ENCODE assay signal across 1 cellular context in the genomic region with DNA sequence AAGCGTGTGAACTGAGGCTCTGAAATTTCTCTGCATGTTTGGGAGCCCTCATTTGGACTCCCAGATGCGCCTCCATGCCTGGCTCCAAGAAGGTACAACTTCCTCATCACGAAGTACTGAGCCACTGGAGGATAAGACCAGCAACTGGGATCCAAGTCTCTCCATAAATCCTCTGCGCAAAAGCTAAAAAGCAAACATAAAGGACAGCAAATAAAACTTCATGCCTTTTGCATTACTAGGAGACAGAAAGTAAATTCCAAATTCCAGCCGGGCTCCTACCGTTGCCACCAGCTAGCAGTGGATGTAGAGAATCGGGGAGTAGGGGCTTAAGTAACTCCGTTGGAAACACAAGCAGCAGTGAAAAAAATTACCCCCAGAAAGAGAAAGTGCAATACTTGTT.
TF ChIP-seq lines count a peak whose summit lies in the region.

No MANE protein-coding gene starts in this region.

TF ChIP-seq in HepG2, 621 proteins besides CTCF, POLR2A, EP300 and RAD21 (continued from another document):
- TF ChIP-seq, protein P1, sequence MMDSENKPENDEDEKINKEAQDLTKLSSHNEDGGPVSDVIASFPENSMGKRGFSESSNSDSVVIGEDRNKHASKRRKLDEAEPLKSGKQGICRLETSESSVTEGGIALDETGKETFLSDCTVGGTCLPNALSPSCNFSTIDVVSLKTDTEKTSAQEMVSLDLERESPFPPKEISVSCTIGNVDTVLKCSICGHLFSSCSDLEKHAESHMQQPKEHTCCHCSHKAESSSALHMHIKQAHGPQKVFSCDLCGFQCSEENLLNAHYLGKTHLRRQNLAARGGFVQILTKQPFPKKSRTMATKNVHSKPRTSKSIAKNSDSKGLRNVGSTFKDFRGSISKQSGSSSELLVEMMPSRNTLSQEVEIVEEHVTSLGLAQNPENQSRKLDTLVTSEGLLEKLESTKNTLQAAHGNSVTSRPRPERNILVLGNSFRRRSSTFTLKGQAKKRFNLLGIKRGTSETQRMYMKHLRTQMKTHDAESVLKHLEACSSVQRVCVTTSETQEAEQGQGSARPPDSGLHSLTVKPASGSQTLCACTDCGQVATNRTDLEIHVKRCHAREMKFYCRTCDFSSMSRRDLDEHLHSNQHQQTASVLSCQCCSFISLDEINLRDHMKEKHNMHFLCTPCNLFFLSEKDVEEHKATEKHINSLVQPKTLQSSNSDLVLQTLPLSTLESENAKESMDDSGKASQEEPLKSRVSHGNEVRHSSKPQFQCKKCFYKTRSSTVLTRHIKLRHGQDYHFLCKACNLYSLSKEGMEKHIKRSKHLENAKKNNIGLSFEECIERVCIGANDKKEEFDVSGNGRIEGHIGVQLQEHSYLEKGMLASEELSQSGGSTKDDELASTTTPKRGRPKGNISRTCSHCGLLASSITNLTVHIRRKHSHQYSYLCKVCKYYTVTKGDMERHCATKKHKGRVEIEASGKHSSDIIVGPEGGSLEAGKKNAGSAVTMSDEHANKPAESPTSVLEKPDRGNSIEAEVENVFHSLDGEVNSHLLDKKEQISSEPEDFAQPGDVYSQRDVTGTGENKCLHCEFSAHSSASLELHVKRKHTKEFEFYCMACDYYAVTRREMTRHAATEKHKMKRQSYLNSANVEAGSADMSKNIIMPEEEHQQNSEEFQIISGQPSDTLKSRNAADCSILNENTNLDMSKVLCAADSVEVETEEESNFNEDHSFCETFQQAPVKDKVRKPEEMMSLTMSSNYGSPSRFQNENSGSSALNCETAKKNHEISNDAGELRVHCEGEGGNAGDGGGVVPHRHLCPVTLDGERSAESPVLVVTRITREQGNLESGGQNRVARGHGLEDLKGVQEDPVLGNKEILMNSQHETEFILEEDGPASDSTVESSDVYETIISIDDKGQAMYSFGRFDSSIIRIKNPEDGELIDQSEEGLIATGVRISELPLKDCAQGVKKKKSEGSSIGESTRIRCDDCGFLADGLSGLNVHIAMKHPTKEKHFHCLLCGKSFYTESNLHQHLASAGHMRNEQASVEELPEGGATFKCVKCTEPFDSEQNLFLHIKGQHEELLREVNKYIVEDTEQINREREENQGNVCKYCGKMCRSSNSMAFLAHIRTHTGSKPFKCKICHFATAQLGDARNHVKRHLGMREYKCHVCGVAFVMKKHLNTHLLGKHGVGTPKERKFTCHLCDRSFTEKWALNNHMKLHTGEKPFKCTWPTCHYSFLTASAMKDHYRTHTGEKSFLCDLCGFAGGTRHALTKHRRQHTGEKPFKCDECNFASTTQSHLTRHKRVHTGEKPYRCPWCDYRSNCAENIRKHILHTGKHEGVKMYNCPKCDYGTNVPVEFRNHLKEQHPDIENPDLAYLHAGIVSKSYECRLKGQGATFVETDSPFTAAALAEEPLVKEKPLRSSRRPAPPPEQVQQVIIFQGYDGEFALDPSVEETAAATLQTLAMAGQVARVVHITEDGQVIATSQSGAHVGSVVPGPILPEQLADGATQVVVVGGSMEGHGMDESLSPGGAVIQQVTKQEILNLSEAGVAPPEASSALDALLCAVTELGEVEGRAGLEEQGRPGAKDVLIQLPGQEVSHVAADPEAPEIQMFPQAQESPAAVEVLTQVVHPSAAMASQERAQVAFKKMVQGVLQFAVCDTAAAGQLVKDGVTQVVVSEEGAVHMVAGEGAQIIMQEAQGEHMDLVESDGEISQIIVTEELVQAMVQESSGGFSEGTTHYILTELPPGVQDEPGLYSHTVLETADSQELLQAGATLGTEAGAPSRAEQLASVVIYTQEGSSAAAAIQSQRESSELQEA (CRISPR knock-in tag; IDR thresholded peaks at IDR 0.05; ENCODE audit: not compliant biosample characterization) = no peak
- TF ChIP-seq HDAC2 (CRISPR knock-in tag; IDR thresholded peaks at IDR 0.05) = no peak
- no peak for TF ChIP-seq NFE2 (CRISPR knock-in tag; IDR thresholded peaks at IDR 0.05)
- TF ChIP-seq ZNF260 (CRISPR knock-in tag; IDR thresholded peaks at IDR 0.05; ENCODE audit: borderline replicate concordance, low read depth) = no peak
- TF ChIP-seq, protein P2, sequence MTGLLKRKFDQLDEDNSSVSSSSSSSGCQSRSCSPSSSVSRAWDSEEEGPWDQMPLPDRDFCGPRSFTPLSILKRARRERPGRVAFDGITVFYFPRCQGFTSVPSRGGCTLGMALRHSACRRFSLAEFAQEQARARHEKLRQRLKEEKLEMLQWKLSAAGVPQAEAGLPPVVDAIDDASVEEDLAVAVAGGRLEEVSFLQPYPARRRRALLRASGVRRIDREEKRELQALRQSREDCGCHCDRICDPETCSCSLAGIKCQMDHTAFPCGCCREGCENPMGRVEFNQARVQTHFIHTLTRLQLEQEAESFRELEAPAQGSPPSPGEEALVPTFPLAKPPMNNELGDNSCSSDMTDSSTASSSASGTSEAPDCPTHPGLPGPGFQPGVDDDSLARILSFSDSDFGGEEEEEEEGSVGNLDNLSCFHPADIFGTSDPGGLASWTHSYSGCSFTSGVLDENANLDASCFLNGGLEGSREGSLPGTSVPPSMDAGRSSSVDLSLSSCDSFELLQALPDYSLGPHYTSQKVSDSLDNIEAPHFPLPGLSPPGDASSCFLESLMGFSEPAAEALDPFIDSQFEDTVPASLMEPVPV (CRISPR knock-in tag; IDR thresholded peaks at IDR 0.05) = no peak
- no peak for TF ChIP-seq RFXANK (CRISPR knock-in tag; IDR thresholded peaks at IDR 0.05)
- TF ChIP-seq MZF1 (CRISPR knock-in tag; IDR thresholded peaks at IDR 0.05; ENCODE audit: borderline replicate concordance) = no peak
- TF ChIP-seq KDM1A (CRISPR knock-in tag; IDR thresholded peaks at IDR 0.05) = no peak
- TF ChIP-seq RBFOX2 (IDR thresholded peaks at IDR 0.05; ENCODE audit: low read depth, low read length) = no peak
- TF ChIP-seq ZNF891 (CRISPR knock-in tag; IDR thresholded peaks at IDR 0.05) = no peak
- TF ChIP-seq, protein P3, sequence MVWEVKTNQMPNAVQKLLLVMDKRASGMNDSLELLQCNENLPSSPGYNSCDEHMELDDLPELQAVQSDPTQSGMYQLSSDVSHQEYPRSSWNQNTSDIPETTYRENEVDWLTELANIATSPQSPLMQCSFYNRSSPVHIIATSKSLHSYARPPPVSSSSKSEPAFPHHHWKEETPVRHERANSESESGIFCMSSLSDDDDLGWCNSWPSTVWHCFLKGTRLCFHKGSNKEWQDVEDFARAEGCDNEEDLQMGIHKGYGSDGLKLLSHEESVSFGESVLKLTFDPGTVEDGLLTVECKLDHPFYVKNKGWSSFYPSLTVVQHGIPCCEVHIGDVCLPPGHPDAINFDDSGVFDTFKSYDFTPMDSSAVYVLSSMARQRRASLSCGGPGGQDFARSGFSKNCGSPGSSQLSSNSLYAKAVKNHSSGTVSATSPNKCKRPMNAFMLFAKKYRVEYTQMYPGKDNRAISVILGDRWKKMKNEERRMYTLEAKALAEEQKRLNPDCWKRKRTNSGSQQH (CRISPR knock-in tag; IDR thresholded peaks at IDR 0.05; ENCODE audit: low read depth) = no peak
- TF ChIP-seq FOXA1 (IDR thresholded peaks at IDR 0.05) = no peak
- TF ChIP-seq FOXA1 (CRISPR knock-in tag; IDR thresholded peaks at IDR 0.05) = no peak
- no peak for TF ChIP-seq KDM4B (CRISPR knock-in tag; IDR thresholded peaks at IDR 0.05)
